Comparison of ENCODE assay signal across 18 cellular contexts in genomic region chr5:78287169-78287568, GRCh38. TPM values are rescaled to one million over a fixed set of nuclear protein-coding genes. Genes with fewer than 3 reads are reported as not detected.
DNase-seq lines count a peak whose midpoint lies in the region; ATAC-seq and TF ChIP-seq lines count a peak whose summit lies in the region.
"Had no signal": no experiment of that assay in that cellular context is flagged by ENCODE, and none has a peak within 500 bp of the region (broad histone marks: within the 10 kb centered on the region; RNA-seq: fewer than 3 reads in every experiment).

No MANE protein-coding gene starts in this region.

- no peak overlapping the region; the same call in 1 of the 2 replicates for H3K9ac ChIP-seq in SK-N-SH
- H3K9ac ChIP-seq in fibroblast of lung (ENCODE audit: insufficient read depth, low read length) = no peak overlapping the region
- H3K9ac ChIP-seq in smooth muscle cell (ENCODE audit: low read depth) = no peak overlapping the region
- H3K9ac ChIP-seq: BLaER1 had no signal

- H3F3A ChIP-seq in SK-N-SH (replicated peaks; ENCODE audit: insufficient read depth) = peaks cover 17% of the 10 kb centered on the region
- H3F3A ChIP-seq in smooth muscle cell (ENCODE audit: low read depth) = peaks cover 9% of the 10 kb centered on the region

- no peak for TF ChIP-seq CTCF in SK-N-SH (IDR thresholded peaks at IDR 0.05)
- no peak for TF ChIP-seq CTCF in fibroblast of lung (conservative IDR thresholded peaks at IDR 0.05 in 1 of 2, IDR thresholded peaks at IDR 0.05 in 1 of 2; ENCODE audit: low read depth in 1 of 2, low read length in 2 of 2)
- no peak for TF ChIP-seq CTCF in smooth muscle cell (IDR thresholded peaks at IDR 0.05; ENCODE audit: borderline replicate concordance, insufficient read depth, poor library complexity, severe bottlenecking)

- ATAC-seq in SK-N-SH treated with all-trans-retinoic acid at 6 μM for 48 hours (no peak), T-helper 17 cell (no peak)
- ATAC-seq: CD8-positive, alpha-beta T cell had no signal

- H3K36me3 ChIP-seq in SK-N-SH (replicated peaks in 1 of 2; ENCODE audit: control insufficient read depth in 1 of 2, insufficient read depth in 2 of 2, low read length in 1 of 2) (peaks cover 0 to 3% of the 10 kb centered on the region in 2 experiments), fibroblast of lung (ENCODE audit: control insufficient read depth, insufficient read depth, low read length) (no peaks in the 10 kb centered on the region), smooth muscle cell (ENCODE audit: low read depth) (no peaks in the 10 kb centered on the region)

- CTCF ChIA-PET in SK-N-SH (lab: Yijun Ruan, JAX) = interaction anchor here (0.7 kb wide), 1 partner anchor 1569 kb away, joined by 3 read pairs; no protein-coding TSS in a partner anchor

- H3K9me3 ChIP-seq in SK-N-SH (no peaks in the 10 kb centered on the region), T-helper 17 cell (ENCODE audit: control insufficient read depth, low read length, poor library complexity, severe bottlenecking) (no peaks in the 10 kb centered on the region), fibroblast of lung (ENCODE audit: control insufficient read depth, insufficient read depth, low read depth, low read length) (no peaks in the 10 kb centered on the region), smooth muscle cell (replicated peaks; ENCODE audit: low read depth) (no peaks in the 10 kb centered on the region)
- H3K9me3 ChIP-seq: BLaER1 had no signal

- H3K4me1 ChIP-seq in SK-N-SH (ENCODE audit: control insufficient read depth in 1 of 2, insufficient read depth in 2 of 2, low read depth in 1 of 2, low read length in 1 of 2) (peaks cover 2 to 19% of the 10 kb centered on the region in 2 experiments; a peak in 2 of 4 replicates), fibroblast of lung (ENCODE audit: control insufficient read depth, extremely low read depth, insufficient read depth, low read length) (no peaks in the 10 kb centered on the region), smooth muscle cell (ENCODE audit: low read depth) (peaks cover 18% of the 10 kb centered on the region)

- no peaks in the 10 kb centered on the region for H3K36me3 Mint-ChIP-seq in T-helper 17 cell (ENCODE audit: low read depth)

- H3K27me3 ChIP-seq in SK-N-SH (ENCODE audit: insufficient read depth) = no peaks in the 10 kb centered on the region
- H3K27me3 ChIP-seq in fibroblast of lung (ENCODE audit: control insufficient read depth, insufficient read depth, low read length) = no peaks in the 10 kb centered on the region
- no peaks in the 10 kb centered on the region for H3K27me3 ChIP-seq in smooth muscle cell (ENCODE audit: low read depth)
- H3K27me3 ChIP-seq: BLaER1 had no signal

- no peak for TF ChIP-seq EP300 in SK-N-SH (IDR thresholded peaks at IDR 0.05; ENCODE audit: borderline replicate concordance in 1 of 2, low read depth in 1 of 2, low read length in 1 of 2)

- peak overlapping the region in 1 of 2 experiments; percentile 53; a peak in 3 of 4 replicates for H3K27ac ChIP-seq in SK-N-SH (ENCODE audit: low read depth in 2 of 2, low read length in 1 of 2)
- no peak overlapping the region for H3K27ac ChIP-seq in fibroblast of lung (ENCODE audit: insufficient read depth, low read length)
- peak overlapping the region; percentile 63 for H3K27ac ChIP-seq in smooth muscle cell (ENCODE audit: low read depth)
- H3K27ac ChIP-seq: 22Rv1, BLaER1, PC-9 had no signal

- POLR2A ChIA-PET in SK-N-SH (lab: Yijun Ruan, JAX) = no interaction called here

- TF ChIP-seq RAD21 in SK-N-SH (IDR thresholded peaks at IDR 0.05; ENCODE audit: low read length) = no peak

- no peak overlapping the region for H3K4me3 Mint-ChIP-seq in T-helper 17 cell
- H3K4me3 Mint-ChIP-seq: CD8-positive, alpha-beta T cell; H9 had no signal

- H4K20me1 ChIP-seq in SK-N-SH (ENCODE audit: insufficient read depth) (peaks cover 28% of the 10 kb centered on the region), fibroblast of lung (ENCODE audit: control insufficient read depth, extremely low read depth, insufficient read depth, low read length) (no peaks in the 10 kb centered on the region), smooth muscle cell (ENCODE audit: low read depth) (peaks cover 96% of the 10 kb centered on the region)

- peak overlapping the region; percentile 0 for H3K27ac Mint-ChIP-seq in T-helper 17 cell
- H3K27ac Mint-ChIP-seq: CD8-positive, alpha-beta T cell; H9 had no signal

- H3K4me2 ChIP-seq in SK-N-SH (peak overlapping the region; percentile 1; the same call in 1 of the 2 replicates), fibroblast of lung (ENCODE audit: extremely low read depth, insufficient read depth, low read length) (peak overlapping the region; percentile 48), smooth muscle cell (peak overlapping the region; percentile 77)
- H3K4me2 ChIP-seq: BLaER1 had no signal

- H3K79me2 ChIP-seq in SK-N-SH (ENCODE audit: insufficient read depth) = peaks cover 99% of the 10 kb centered on the region
- H3K79me2 ChIP-seq in fibroblast of lung (ENCODE audit: control insufficient read depth, insufficient read depth, low read length) = peaks cover 73% of the 10 kb centered on the region
- peaks cover 95% of the 10 kb centered on the region for H3K79me2 ChIP-seq in smooth muscle cell (ENCODE audit: low read depth)

- H2AFZ ChIP-seq in SK-N-SH (ENCODE audit: low read depth) = no peak overlapping the region
- H2AFZ ChIP-seq in fibroblast of lung (ENCODE audit: low read length) = no peak overlapping the region
- no peak overlapping the region for H2AFZ ChIP-seq in smooth muscle cell (ENCODE audit: low read depth)
- H2AFZ ChIP-seq: PC-9 had no signal

- H3K4me3 ChIP-seq in SK-N-SH (ENCODE audit: low read depth in 2 of 2, low read length in 1 of 2) = no peak overlapping the region
- H3K4me3 ChIP-seq in fibroblast of lung (replicated peaks in 1 of 4; ENCODE audit: control extremely low read depth in 1 of 4, insufficient read depth in 1 of 4, low read depth in 3 of 4, low read length in 4 of 4) = no peak overlapping the region
- no peak overlapping the region for H3K4me3 ChIP-seq in smooth muscle cell
- H3K4me3 ChIP-seq: BLaER1, PC-9 had no signal

- H3K27me3 Mint-ChIP-seq in T-helper 17 cell = no peaks in the 10 kb centered on the region

- no peaks in the 10 kb centered on the region for H3K9me2 ChIP-seq in SK-N-SH

- H3K4me1 Mint-ChIP-seq in T-helper 17 cell = peaks cover 37% of the 10 kb centered on the region

- DNase-seq in SK-N-SH (no peak), T-helper 17 cell (no peak), fibroblast of lung (ENCODE audit: low read depth in 2 of 2) (no peak), smooth muscle cell (lab: John Stamatoyannopoulos, UW; ENCODE audit: unreplicated experiment) (no peak), NCI-H128 (lab: John Stamatoyannopoulos, UW; ENCODE audit: unreplicated experiment) (no peak), retina (no peak), GM19240 (ENCODE audit: insufficient read length, low spot score) (no peak)
- DNase-seq: CD8-positive, alpha-beta T cell; DMS79; H9; NCI-H1436 treated with DMSO at 0.1 percent for 48 hours; NCI-H2081; NCI-H510A; NCI-H774 had no signal

TF ChIP-seq in SK-N-SH, 30 proteins besides CTCF, POLR2A, EP300 and RAD21 (continues in another document):
- TF ChIP-seq EZH2phosphoT487 (IDR thresholded peaks at IDR 0.05; ENCODE audit: borderline replicate concordance, low read depth) (no peak), IRF3 (IDR thresholded peaks at IDR 0.05; ENCODE audit: low read depth, low read length) (no peak), RCOR1 (IDR thresholded peaks at IDR 0.05; ENCODE audit: low read length) (no peak), SMC3 (IDR thresholded peaks at IDR 0.05; ENCODE audit: low read depth, low read length) (no peak)

TF ChIP-seq in SK-N-SH treated with all-trans-retinoic acid at 6 μM for 48 hours, 23 proteins besides CTCF, POLR2A, EP300 and RAD21 (continues in another document):
- no peak for TF ChIP-seq ZNF70 (CRISPR knock-in tag; IDR thresholded peaks at IDR 0.05)
- no peak for TF ChIP-seq CREB5 (CRISPR knock-in tag; IDR thresholded peaks at IDR 0.05; ENCODE audit: low read depth)

RNA-seq across cellular contexts. Expression of gene AP3B1, which starts 7.3 kb away (rescaled TPM):
- 18.0 and 27.3 TPM in 2 replicates for polyA plus RNA-seq in SK-N-SH (2012; rRNA removed)
- polyA plus RNA-seq in SK-N-SH (2012; cell fraction: cytosol; rRNA removed) = 25.1 and 30.1 TPM in 2 replicates
- 10.2 and 27.8 TPM in 2 replicates for polyA plus RNA-seq in SK-N-SH (2012; cell fraction: nucleus; rRNA removed)
- 10 to 100 TPM; 34.5 to 40.6 TPM for total RNA-seq in T-helper 17 cell
- 50.5 and 56.2 TPM in 2 replicates for total RNA-seq in fibroblast of lung
- 58.7 and 66.9 TPM in 2 replicates for polyA plus RNA-seq in fibroblast of lung
- polyA plus RNA-seq in fibroblast of lung (2012) = 44.8 and 48.6 TPM in 2 replicates
- 25.2 and 29.5 TPM in 2 replicates for polyA minus RNA-seq in fibroblast of lung (ENCODE audit: low replicate concordance)
- 73.5 and 76.3 TPM in 2 replicates for total RNA-seq in smooth muscle cell
- polyA plus RNA-seq in smooth muscle cell = 31.7 and 36.9 TPM in 2 replicates

Comparison
In these comparisons a context has a peak if more than half of its experiments do, and no peak if none do; other contexts are left out.
1. H3K4me2 ChIP-seq: peak in every context shown above with its lines; median percentile 77 in smooth muscle cell; 48 in fibroblast of lung; 1 in SK-N-SH.